ENCODE assay signal across 16 cellular contexts in the genomic region with DNA sequence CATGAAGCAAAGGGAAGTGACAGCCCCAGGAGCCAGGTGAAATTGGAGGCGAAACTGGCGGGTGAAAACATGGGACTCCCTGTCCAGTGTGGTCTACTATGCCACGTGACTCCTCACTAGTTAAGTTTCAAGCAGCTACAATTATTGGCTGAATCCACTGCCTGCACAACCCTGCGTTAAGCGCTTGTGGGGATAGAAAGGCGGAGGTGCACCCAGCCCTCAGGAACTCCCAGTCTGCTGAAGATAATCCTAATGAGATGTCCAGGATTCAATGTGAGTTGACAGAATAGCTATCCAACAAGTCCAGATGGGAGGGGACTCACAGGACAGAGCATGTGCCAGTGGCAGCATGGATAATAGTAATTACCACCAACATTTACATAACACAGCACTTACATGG. TPM values are rescaled to one million over a fixed set of nuclear protein-coding genes. Genes with fewer than 3 reads are reported as not detected.
DNase-seq lines count a peak whose midpoint lies in the region; ATAC-seq, FAIRE-seq and TF ChIP-seq lines count a peak whose summit lies in the region.
"Had no signal": no experiment of that assay in that cellular context is flagged by ENCODE, and none has a peak within 500 bp of the region (broad histone marks: within the 10 kb centered on the region; RNA-seq: fewer than 3 reads in every experiment).

No MANE protein-coding gene starts in this region.

- no peak for FAIRE-seq in GM12892 (lab: Jason Lieb, UNC)
- FAIRE-seq: A549, colon had no signal

- DNase-seq in left ventricle myocardium inferior (no peak), Right ventricle myocardium inferior (ENCODE audit: missing footprints) (no peak), coronary artery (ENCODE audit: low spot score) (no peak), psoas muscle (no peak), upper lobe of right lung (no peak), Karpas-422 (no peak), GM12892 (ENCODE audit: insufficient read length) (no peak), NCI-H510A treated with DMSO at 0.1 percent for 48 hours (lab: John Stamatoyannopoulos, UW) (no peak)
- DNase-seq: activated naive CD4-positive, alpha-beta T cell treated with Interleukin-2 at 50 U/mL for 16 hours; foreskin keratinocyte; NCI-H1417; NK-92 treated with Interleukin-12 subunit alpha and Interleukin-12 subunit beta, amount 100 ng/mL, for 24 hours; stimulated activated CD4-positive, alpha-beta T cell treated with anti-CD3 and anti-CD28 coated beads, Interleukin-1b, Interleukin-23, amount 100 ng/mL, for 48 hours had no signal

- H3K4me3 ChIP-seq in left ventricle myocardium inferior (peak overlapping the region; percentile 90), coronary artery (peak overlapping the region; percentile 95), psoas muscle (peak overlapping the region; percentile 88), upper lobe of right lung (peak overlapping the region; percentile 79), Karpas-422 (ENCODE audit: low read length) (no peak overlapping the region)
- H3K4me3 ChIP-seq: A549; BLaER1 treated with 17β-estradiol and CSF1 and Interleukin-3, amounts not matched to agents 10 nM and 100 nM had no signal

- TF ChIP-seq POLR2A in GM12892 (IDR thresholded peaks at IDR 0.05; ENCODE audit: low read depth, low read length), result no peak

- no peak overlapping the region for H3K9ac ChIP-seq in Karpas-422 (ENCODE audit: low read length)
- H3K9ac ChIP-seq: BLaER1 treated with 17β-estradiol and CSF1 and Interleukin-3, amounts not matched to agents 10 nM and 100 nM had no signal

- 65 to 92% (median 75%) methylated on average over 6 of the region's 6 CpGs for WGBS in psoas muscle, 3 donors

- no peaks in the 10 kb centered on the region for H3K36me3 ChIP-seq in left ventricle myocardium inferior
- no peaks in the 10 kb centered on the region for H3K36me3 ChIP-seq in psoas muscle (ENCODE audit: insufficient read depth in 1 of 2, low read depth in 1 of 2)
- H3K36me3 ChIP-seq in upper lobe of right lung, result no peaks in the 10 kb centered on the region
- no peaks in the 10 kb centered on the region for H3K36me3 ChIP-seq in Karpas-422 (ENCODE audit: insufficient read depth, low read length)
- H3K36me3 ChIP-seq: BLaER1 treated with 17β-estradiol and CSF1 and Interleukin-3, amounts not matched to agents 10 nM and 100 nM had no signal

- H3K9me3 ChIP-seq in left ventricle myocardium inferior (replicated peaks) (no peaks in the 10 kb centered on the region), psoas muscle (no peaks in the 10 kb centered on the region), upper lobe of right lung (no peaks in the 10 kb centered on the region), Karpas-422 (ENCODE audit: low read length) (no peaks in the 10 kb centered on the region)
- H3K9me3 ChIP-seq: A549 had no signal

- no peak overlapping the region for H3K4me2 ChIP-seq in Karpas-422 (ENCODE audit: low read depth, low read length, poor library complexity, severe bottlenecking)
- H3K4me2 ChIP-seq: A549; BLaER1 treated with 17β-estradiol and CSF1 and Interleukin-3, amounts not matched to agents 10 nM and 100 nM had no signal

- peaks cover 78% of the 10 kb centered on the region for H3K4me1 ChIP-seq in left ventricle myocardium inferior
- peaks cover 79% of the 10 kb centered on the region for H3K4me1 ChIP-seq in psoas muscle
- H3K4me1 ChIP-seq in upper lobe of right lung, result peaks cover 28% of the 10 kb centered on the region
- no peaks in the 10 kb centered on the region for H3K4me1 ChIP-seq in Karpas-422 (ENCODE audit: low read length)
- H3K4me1 ChIP-seq: A549; BLaER1 treated with 17β-estradiol and CSF1 and Interleukin-3, amounts not matched to agents 10 nM and 100 nM; foreskin keratinocyte had no signal

- no peak overlapping the region for H2AFZ ChIP-seq in Karpas-422 (ENCODE audit: low read length)

- H3K79me2 ChIP-seq in Karpas-422 (ENCODE audit: low read length), result no peaks in the 10 kb centered on the region

- no peaks in the 10 kb centered on the region for H3K27me3 ChIP-seq in left ventricle myocardium inferior (ENCODE audit: low read depth)
- H3K27me3 ChIP-seq in psoas muscle (ENCODE audit: insufficient read depth in 3 of 3, low read length in 2 of 3), result no peaks in the 10 kb centered on the region
- no peaks in the 10 kb centered on the region for H3K27me3 ChIP-seq in upper lobe of right lung
- no peaks in the 10 kb centered on the region for H3K27me3 ChIP-seq in Karpas-422 (ENCODE audit: low read length)
- H3K27me3 ChIP-seq: BLaER1 treated with 17β-estradiol and CSF1 and Interleukin-3, amounts not matched to agents 10 nM and 100 nM had no signal

- H3K27ac ChIP-seq in left ventricle myocardium inferior (replicated peaks) (peak overlapping the region; percentile 91), coronary artery (peak overlapping the region; percentile 32 to 95), psoas muscle (peak overlapping the region; percentile 94), upper lobe of right lung (no peak overlapping the region), Karpas-422 (ENCODE audit: low read length) (no peak overlapping the region)
- H3K27ac ChIP-seq: A549; BLaER1 treated with 17β-estradiol and CSF1 and Interleukin-3, amounts not matched to agents 10 nM and 100 nM; foreskin keratinocyte had no signal

- intact Hi-C loops in left ventricle myocardium inferior (cut with micrococcal nuclease) (no loop called here), Right ventricle myocardium inferior (cut with DNase I) (no loop called here), psoas muscle (cut with DNase I) (no loop called here), upper lobe of right lung (cut with DNase I) (no loop called here)

- TF ChIP-seq CTCF in left ventricle myocardium inferior (IDR thresholded peaks at IDR 0.05; ENCODE audit: borderline replicate concordance) (no peak), coronary artery (IDR thresholded peaks at IDR 0.05) (no peak), psoas muscle (IDR thresholded peaks at IDR 0.05) (no peak), upper lobe of right lung (IDR thresholded peaks at IDR 0.05) (no peak)

- no peaks in the 10 kb centered on the region for H3K9me2 ChIP-seq in Karpas-422 (replicated peaks; ENCODE audit: insufficient read depth, low read length)

- ATAC-seq in Right ventricle myocardium inferior (no peak), psoas muscle (peak in 1 of 4 donors; percentile 6), upper lobe of right lung (no peak)
- ATAC-seq: A549, foreskin keratinocyte had no signal

- H4K20me1 ChIP-seq in Karpas-422 (ENCODE audit: insufficient read depth, low read depth, low read length), result no peaks in the 10 kb centered on the region
- H4K20me1 ChIP-seq: BLaER1 treated with 17β-estradiol and CSF1 and Interleukin-3, amounts not matched to agents 10 nM and 100 nM had no signal

RNA-seq across cellular contexts. Expression of a gene that starts 1.9 kb away (rescaled TPM):
- total RNA-seq in left ventricle myocardium inferior (28.6 TPM), Right ventricle myocardium inferior (27.2 TPM), psoas muscle (10 to 100 TPM; 24.2 to 44.2 (median 36.4) TPM), upper lobe of right lung (29.3 TPM)
- polyA plus RNA-seq in psoas muscle, result 10 to 100 TPM; 17.3 to 32.5 (median 17.4) TPM
- not detected in 2 replicates for total RNA-seq in Karpas-422 (2014; rRNA removed; shearing (Covaris generic); ENCODE audit: low replicate concordance)
- 0.13 TPM for polyA plus RNA-seq in GM12892 (2012; ENCODE audit: missing spikeins)

Comparison
In these comparisons a context has a peak if more than half of its experiments do, and no peak if none do; other contexts are left out.
1. H3K27ac ChIP-seq: peak in left ventricle myocardium inferior (single experiment), coronary artery (2 of 2) and psoas muscle (single experiment); none in upper lobe of right lung (single experiment) and Karpas-422 (single experiment).
2. RNA of a gene that starts 1.9 kb away (total RNA-seq): 24.2 to 44.2 TPM in psoas muscle, 29.3 TPM in upper lobe of right lung (single experiment), 28.6 TPM in left ventricle myocardium inferior (single experiment) and 27.2 TPM in Right ventricle myocardium inferior (single experiment); not detected in Karpas-422; every median in the first group is over 10 times any median in the second.